Comparison of ENCODE assay signal across 25 cellular contexts in genomic region chr9:89096807-89097206, GRCh38.
DNase-seq lines count a peak whose midpoint lies in the region; ATAC-seq and TF ChIP-seq lines count a peak whose summit lies in the region.
"Had no signal": no experiment of that assay in that cellular context is flagged by ENCODE, and none has a peak within 500 bp of the region (broad histone marks: within the 10 kb centered on the region; RNA-seq: fewer than 3 reads in every experiment).

No MANE protein-coding gene starts in this region.

- no peaks in the 10 kb centered on the region; the same call in 2 of the 3 replicates for H3K9me3 Mint-ChIP-seq in GM23338
- H3K9me3 Mint-ChIP-seq in CD14-positive monocyte: peaks cover 0 to 5% (median 0%) of the 10 kb centered on the region in 7 donors
- H3K9me3 Mint-ChIP-seq: activated naive CD4-positive, alpha-beta T cell treated with anti-CD3 and anti-CD28 coated beads, Interleukin-2, amount 50 U/mL, for 24 hours; memory B cell; T-helper 2 cell treated with Interferon-gamma antibody and Interleukin-4, amounts not matched to agents 5 μg/mL and 100 μg/mL, for 36 hours had no signal

- H3K27me3 Mint-ChIP-seq in GM23338 (ENCODE audit: insufficient read depth, low read depth, poor library complexity) (peaks cover 2% of the 10 kb centered on the region), CD14-positive monocyte (ENCODE audit: low read depth in 3 of 3) (peaks cover 5 to 17% (median 8%) of the 10 kb centered on the region in 3 donors)

- CTCF ChIA-PET in AG04450 (lab: Charles Lee): no interaction called here

- no peak overlapping the region for H2AFZ ChIP-seq in GM23338
- H2AFZ ChIP-seq in hepatocyte: no peak overlapping the region
- H2AFZ ChIP-seq in MM.1S (ENCODE audit: low read length): no peak overlapping the region

- H3K4me3 ChIP-seq in AG04450 (ENCODE audit: low read depth, low read length) (no peak overlapping the region), GM23338 (no peak overlapping the region), WERI-Rb-1 (ENCODE audit: low read depth, low read length) (no peak overlapping the region), hepatocyte (no peak overlapping the region), MM.1S (ENCODE audit: low read length) (no peak overlapping the region)
- H3K4me3 ChIP-seq: BLaER1, SK-N-MC, upper lobe of left lung had no signal

- no peaks in the 10 kb centered on the region for H3K79me2 ChIP-seq in GM23338 (replicated peaks; ENCODE audit: insufficient read depth)
- no peaks in the 10 kb centered on the region for H3K79me2 ChIP-seq in hepatocyte
- no peaks in the 10 kb centered on the region for H3K79me2 ChIP-seq in MM.1S (ENCODE audit: low read length)

- intact Hi-C loops in CD14-positive monocyte (cut with micrococcal nuclease): no loop called here
- intact Hi-C loops in posterior cingulate gyrus (cut with DNase I): no loop called here

- H3K4me2 ChIP-seq in GM23338 (no peak overlapping the region), hepatocyte (no peak overlapping the region), MM.1S (ENCODE audit: low read depth, low read length) (no peak overlapping the region)
- H3K4me2 ChIP-seq: BLaER1 had no signal

- H3K36me3 ChIP-seq in GM23338 (ENCODE audit: insufficient read depth) (no peaks in the 10 kb centered on the region), WERI-Rb-1 (no peaks in the 10 kb centered on the region), hepatocyte (replicated peaks; ENCODE audit: insufficient read depth, low read depth) (no peaks in the 10 kb centered on the region), MM.1S (replicated peaks; ENCODE audit: insufficient read depth, low read length) (no peaks in the 10 kb centered on the region)
- H3K36me3 ChIP-seq: BLaER1, neutrophil, upper lobe of left lung had no signal

- H3K9ac ChIP-seq in MM.1S (ENCODE audit: low read length): no peak overlapping the region
- H3K9ac ChIP-seq: BLaER1 had no signal

- peaks cover 2% of the 10 kb centered on the region; the same call in 1 of the 2 replicates for H3K4me1 ChIP-seq in GM23338 (ENCODE audit: insufficient read depth)
- no peaks in the 10 kb centered on the region for H3K4me1 ChIP-seq in hepatocyte (ENCODE audit: insufficient read depth)
- no peaks in the 10 kb centered on the region for H3K4me1 ChIP-seq in MM.1S (ENCODE audit: low read length)
- H3K4me1 ChIP-seq: BLaER1, upper lobe of left lung had no signal

- H4K20me1 ChIP-seq in GM23338 (replicated peaks; ENCODE audit: insufficient read depth) (no peaks in the 10 kb centered on the region), hepatocyte (ENCODE audit: insufficient read depth, poor library complexity, severe bottlenecking) (no peaks in the 10 kb centered on the region), MM.1S (ENCODE audit: insufficient read depth, low read length) (no peaks in the 10 kb centered on the region)
- H4K20me1 ChIP-seq: BLaER1 had no signal

- H3K36me3 Mint-ChIP-seq in GM23338 (ENCODE audit: low read depth) (no peaks in the 10 kb centered on the region; the same call in 2 of the 3 replicates), CD14-positive monocyte (no peaks in the 10 kb centered on the region)
- H3K36me3 Mint-ChIP-seq: activated naive CD4-positive, alpha-beta T cell treated with anti-CD3 and anti-CD28 coated beads, Interleukin-2, amount 50 U/mL, for 24 hours; memory B cell had no signal

- POLR2A ChIA-PET in AG04450 (lab: Yijun Ruan, JAX): interaction anchor here (0.6 kb wide), 1 partner anchor 61 kb away, joined by 4 read pairs; no protein-coding TSS in a partner anchor

- WGBS in hepatocyte (ENCODE audit: low lambda C conversion rate, missing lambda C conversion rate): 82% methylated on average over 7 of the region's 7 CpGs

- H3K9me2 ChIP-seq in GM23338 (ENCODE audit: insufficient read depth) (no peaks in the 10 kb centered on the region), hepatocyte (replicated peaks; ENCODE audit: insufficient read depth) (no peaks in the 10 kb centered on the region), MM.1S (replicated peaks; ENCODE audit: insufficient read depth, low read length) (no peaks in the 10 kb centered on the region)

- TF ChIP-seq CTCF in AG04450 (IDR thresholded peaks at IDR 0.05; ENCODE audit: low read depth, low read length): peak; percentile 12; the same call in 1 of the 2 replicates
- peak; percentile 56 to 63 for TF ChIP-seq CTCF in GM23338 (conservative IDR thresholded peaks at IDR 0.05; ENCODE audit: low read depth in 2 of 2)
- TF ChIP-seq CTCF in WERI-Rb-1 (IDR thresholded peaks at IDR 0.05; ENCODE audit: low read depth, low read length): peak; percentile 56
- TF ChIP-seq CTCF in hepatocyte (IDR thresholded peaks at IDR 0.05; ENCODE audit: poor library complexity): peak; percentile 4
- TF ChIP-seq CTCF in CD14-positive monocyte (IDR thresholded peaks at IDR 0.05): no peak
- TF ChIP-seq CTCF in MM.1S (IDR thresholded peaks at IDR 0.05; ENCODE audit: low read length): no peak

- H3K4me3 Mint-ChIP-seq in GM23338 (no peak overlapping the region), CD14-positive monocyte (no peak overlapping the region)
- H3K4me3 Mint-ChIP-seq: activated naive CD4-positive, alpha-beta T cell treated with anti-CD3 and anti-CD28 coated beads, Interleukin-2, amount 50 U/mL, for 24 hours; memory B cell; T-helper 2 cell treated with Interferon-gamma antibody and Interleukin-4, amounts not matched to agents 5 μg/mL and 100 μg/mL, for 36 hours had no signal

- H3K27me3 ChIP-seq in AG04450 (ENCODE audit: control insufficient read depth, insufficient read depth, low read length): no peaks in the 10 kb centered on the region
- no peaks in the 10 kb centered on the region for H3K27me3 ChIP-seq in GM23338 (ENCODE audit: insufficient read depth)
- H3K27me3 ChIP-seq in WERI-Rb-1 (ENCODE audit: insufficient read depth, low read depth, severe bottlenecking): no peaks in the 10 kb centered on the region
- no peaks in the 10 kb centered on the region for H3K27me3 ChIP-seq in hepatocyte
- H3K27me3 ChIP-seq in MM.1S (replicated peaks; ENCODE audit: insufficient read depth, low read length): no peaks in the 10 kb centered on the region
- H3K27me3 ChIP-seq: BLaER1, upper lobe of left lung had no signal

- no peak overlapping the region for H3K27ac Mint-ChIP-seq in GM23338
- no peak overlapping the region for H3K27ac Mint-ChIP-seq in CD14-positive monocyte
- H3K27ac Mint-ChIP-seq: activated naive CD4-positive, alpha-beta T cell treated with anti-CD3 and anti-CD28 coated beads, Interleukin-2, amount 50 U/mL, for 24 hours; memory B cell; T-helper 2 cell treated with Interferon-gamma antibody and Interleukin-4, amounts not matched to agents 5 μg/mL and 100 μg/mL, for 36 hours had no signal

- no peak for DNase-seq in AG04450 (ENCODE audit: low read depth, low spot score)
- peak; percentile 39 for DNase-seq in GM23338 (ENCODE audit: low spot score)
- no peak for DNase-seq in WERI-Rb-1
- no peak for DNase-seq in hepatocyte (ENCODE audit: low spot score)
- DNase-seq in CD14-positive monocyte (ENCODE audit: low spot score): no peak
- no peak for DNase-seq in posterior cingulate gyrus
- DNase-seq in MM.1S: no peak
- DNase-seq in hippocampal formation (lab: John Stamatoyannopoulos, UW): no peak
- DNase-seq: activated CD8-positive, alpha-beta memory T cell treated with anti-CD3 and anti-CD28 coated beads, Interleukin-2, amount 50 U/mL, for 4 hours; dermis blood vessel endothelial cell; glutamatergic neuron; Kasumi-1; left colon; NCI-H187; NCI-H526 treated with DMSO at 0.1 percent for 48 hours; small intestine; stimulated activated CD4-positive, alpha-beta T cell treated with anti-CD3 and anti-CD28 coated beads, Interleukin-1b, Interleukin-23, amount 100 ng/mL, for 48 hours; upper lobe of left lung had no signal

- H3K4me1 Mint-ChIP-seq in GM23338 (no peaks in the 10 kb centered on the region), CD14-positive monocyte (peaks cover 3% of the 10 kb centered on the region)
- H3K4me1 Mint-ChIP-seq: activated naive CD4-positive, alpha-beta T cell treated with anti-CD3 and anti-CD28 coated beads, Interleukin-2, amount 50 U/mL, for 24 hours; memory B cell had no signal

- H3K9me3 ChIP-seq in AG04450 (ENCODE audit: control insufficient read depth, insufficient read depth, low read length): no peaks in the 10 kb centered on the region
- H3K9me3 ChIP-seq in WERI-Rb-1 (ENCODE audit: severe bottlenecking): no peaks in the 10 kb centered on the region
- H3K9me3 ChIP-seq in hepatocyte (ENCODE audit: low read depth): no peaks in the 10 kb centered on the region
- H3K9me3 ChIP-seq in MM.1S (replicated peaks; ENCODE audit: insufficient read depth, low read length): no peaks in the 10 kb centered on the region
- H3K9me3 ChIP-seq: BLaER1, neutrophil, upper lobe of left lung had no signal

- ATAC-seq in GM23338: peak; percentile 39; the same call in 1 of the 3 replicates
- ATAC-seq: left colon had no signal

- no peak overlapping the region for H3K27ac ChIP-seq in AG04450 (ENCODE audit: low read depth, low read length)
- no peak overlapping the region for H3K27ac ChIP-seq in GM23338 (ENCODE audit: low read depth)
- no peak overlapping the region for H3K27ac ChIP-seq in WERI-Rb-1
- no peak overlapping the region for H3K27ac ChIP-seq in hepatocyte
- H3K27ac ChIP-seq in MM.1S (ENCODE audit: low read length): no peak overlapping the region
- H3K27ac ChIP-seq: BLaER1, neutrophil, RWPE1, SK-N-MC, upper lobe of left lung had no signal

- H3F3A ChIP-seq in GM23338 (replicated peaks; ENCODE audit: low read depth) (no peaks in the 10 kb centered on the region), MM.1S (ENCODE audit: insufficient read depth, low read length) (no peaks in the 10 kb centered on the region)

TF ChIP-seq in GM23338, 12 proteins besides CTCF, POLR2A, EP300 and RAD21:
- TF ChIP-seq STAT1 (IDR thresholded peaks at IDR 0.05; ENCODE audit: unreplicated experiment) (no peak), JUNB (IDR thresholded peaks at IDR 0.05; ENCODE audit: unreplicated experiment) (no peak)

Comparison
In these comparisons a context has a peak if more than half of its experiments do, and no peak if none do; other contexts are left out.
1. CTCF ChIP-seq: peak in AG04450 (single experiment), GM23338 (2 of 2), WERI-Rb-1 (single experiment) and hepatocyte (single experiment); none in CD14-positive monocyte (single experiment) and MM.1S (single experiment).